Comparison of ENCODE assay signal across 8 cellular contexts in the genomic region with DNA sequence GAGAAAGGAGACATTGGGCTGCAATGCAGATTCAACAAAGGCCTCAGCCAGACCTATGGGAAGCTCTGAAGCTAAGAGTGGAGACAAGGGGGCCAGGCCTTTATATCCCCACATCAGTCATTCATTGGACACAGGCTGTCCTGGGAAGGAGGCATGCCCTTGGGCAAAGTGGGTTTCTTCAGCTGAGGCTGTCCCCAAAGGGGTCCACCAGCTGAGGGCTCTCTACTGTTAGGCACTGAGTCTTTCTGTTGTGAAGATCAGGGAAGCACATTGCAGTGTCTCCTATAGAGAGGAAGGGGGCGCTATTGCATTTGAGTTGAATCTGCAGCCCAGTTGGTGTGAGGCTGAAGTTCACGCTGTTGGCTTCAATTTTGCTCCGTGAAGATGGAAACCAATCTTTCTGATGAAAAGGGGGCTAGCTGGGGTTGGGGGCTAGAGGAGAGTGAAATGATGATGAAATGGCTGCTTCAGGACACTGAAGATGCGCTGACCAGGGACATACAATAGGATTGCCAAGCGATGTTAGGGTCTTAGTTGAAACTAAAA. TPM values are rescaled to one million over a fixed set of nuclear protein-coding genes. Genes with fewer than 3 reads are reported as not detected.
DNase-seq lines count a peak whose midpoint lies in the region; ATAC-seq and TF ChIP-seq lines count a peak whose summit lies in the region.

No MANE protein-coding gene starts in this region.

- H3K36me3 Mint-ChIP-seq in T-helper 17 cell (ENCODE audit: low read depth): no peaks in the 10 kb centered on the region
- H3K36me3 Mint-ChIP-seq in stimulated activated effector memory CD8-positive, alpha-beta T cell treated with anti-CD3 and anti-CD28 coated beads, Interleukin-12 subunit alpha, Interleukin-12 subunit beta, amount 100 ng/mL, for 72 hours: no peaks in the 10 kb centered on the region

- H3K4me2 ChIP-seq in mammary epithelial cell (ENCODE audit: insufficient read depth, low read depth, low read length): no peak overlapping the region

- H3K4me1 ChIP-seq in mammary epithelial cell (ENCODE audit: insufficient read depth, low read length): no peaks in the 10 kb centered on the region

- intact Hi-C loops in mammary epithelial cell (cut with micrococcal nuclease): loop anchor here (1.0 to 10.0 kb wide), 4 partner anchors 58 to 369 kb away; a partner anchor contains a TSS

- H3K9me3 Mint-ChIP-seq in stimulated activated effector memory CD8-positive, alpha-beta T cell treated with anti-CD3 and anti-CD28 coated beads, Interleukin-12 subunit alpha, Interleukin-12 subunit beta, amount 100 ng/mL, for 72 hours: no peaks in the 10 kb centered on the region

- H3K27me3 ChIP-seq in mammary epithelial cell (ENCODE audit: insufficient read depth, low read length) (no peaks in the 10 kb centered on the region), kidney epithelial cell (ENCODE audit: control insufficient read depth, insufficient read depth, low read length) (no peaks in the 10 kb centered on the region)

- dilution Hi-C loops in mammary epithelial cell (cut with HindIII; ENCODE audit: low sequenced_read_pairs): no loop called here

- H3K4me3 ChIP-seq in mammary epithelial cell (replicated peaks in 1 of 3; ENCODE audit: insufficient read depth in 1 of 3, low read depth in 2 of 3, low read length in 3 of 3) (no peak overlapping the region), kidney epithelial cell (ENCODE audit: low read depth, low read length) (no peak overlapping the region)

- peak overlapping the region; percentile 43 for H3K27ac Mint-ChIP-seq in T-helper 17 cell
- peak overlapping the region; percentile 21 for H3K27ac Mint-ChIP-seq in stimulated activated effector memory CD8-positive, alpha-beta T cell treated with anti-CD3 and anti-CD28 coated beads, Interleukin-12 subunit alpha, Interleukin-12 subunit beta, amount 100 ng/mL, for 72 hours

- CTCF ChIA-PET in mammary epithelial cell (lab: Charles Lee; ENCODE audit: low non-redundant PET): interaction anchor here (0.5 to 0.6 kb wide), 2 partner anchors 10 to 43 kb away, joined by 3 read pairs; no protein-coding TSS in a partner anchor

- H3K27ac ChIP-seq in mammary epithelial cell (ENCODE audit: insufficient read depth, low read depth, low read length): no peak overlapping the region

- H3K36me3 ChIP-seq in mammary epithelial cell (ENCODE audit: insufficient read depth, low read length): no peaks in the 10 kb centered on the region
- no peaks in the 10 kb centered on the region for H3K36me3 ChIP-seq in kidney epithelial cell (ENCODE audit: control insufficient read depth, insufficient read depth, low read length)

- WGBS in mammary epithelial cell (ENCODE audit: low coverage, missing lambda C conversion rate): 53% methylated on average over 5 of the region's 5 CpGs

- peak; percentile 80 for ATAC-seq in HG02610 (IDR thresholded peaks at IDR 0.05; ENCODE audit: unreplicated experiment)
- peak; percentile 95 for ATAC-seq in T-helper 17 cell
- ATAC-seq in stimulated activated effector memory CD8-positive, alpha-beta T cell treated with anti-CD3 and anti-CD28 coated beads, Interleukin-12 subunit alpha, Interleukin-12 subunit beta, amount 100 ng/mL, for 72 hours: peak; percentile 82

- TF ChIP-seq CTCF in mammary epithelial cell (conservative IDR thresholded peaks at IDR 0.05 in 1 of 2, IDR thresholded peaks at IDR 0.05 in 1 of 2; ENCODE audit: extremely low read depth in 1 of 2, insufficient read depth in 1 of 2, low read depth in 1 of 2, low read length in 2 of 2) (peak; percentile 61 to 78), kidney epithelial cell (IDR thresholded peaks at IDR 0.05; ENCODE audit: insufficient read depth, low read length, poor library complexity, severe bottlenecking) (peak; percentile 69)

- no peaks in the 10 kb centered on the region for H3K79me2 ChIP-seq in mammary epithelial cell (ENCODE audit: insufficient read depth, low read length)

- in situ Hi-C loops in mammary epithelial cell (cut with MboI; ENCODE audit: low sequenced_read_pairs in 2 of 2): loop anchor here in 1 of 2 donors (25.0 kb wide), 1 partner anchor 621 kb away; no protein-coding TSS in a partner anchor

- H4K20me1 ChIP-seq in mammary epithelial cell (ENCODE audit: insufficient read depth, low read length): no peaks in the 10 kb centered on the region

- H3K4me1 Mint-ChIP-seq in T-helper 17 cell: peaks cover 4% of the 10 kb centered on the region
- peaks cover 6% of the 10 kb centered on the region for H3K4me1 Mint-ChIP-seq in stimulated activated effector memory CD8-positive, alpha-beta T cell treated with anti-CD3 and anti-CD28 coated beads, Interleukin-12 subunit alpha, Interleukin-12 subunit beta, amount 100 ng/mL, for 72 hours

- no peak overlapping the region for H3K4me3 Mint-ChIP-seq in T-helper 17 cell
- H3K4me3 Mint-ChIP-seq in stimulated activated effector memory CD8-positive, alpha-beta T cell treated with anti-CD3 and anti-CD28 coated beads, Interleukin-12 subunit alpha, Interleukin-12 subunit beta, amount 100 ng/mL, for 72 hours: no peak overlapping the region

- no peaks in the 10 kb centered on the region for H3K9me3 ChIP-seq in T-helper 17 cell (ENCODE audit: control insufficient read depth, low read length, poor library complexity, severe bottlenecking)
- H3K9me3 ChIP-seq in mammary epithelial cell (replicated peaks; ENCODE audit: insufficient read depth, low read length): peaks cover 3% of the 10 kb centered on the region

- no TSS peak for BruUV-seq in mammary epithelial cell (replicated peaks; lab: Mats Ljungman, UMichigan)

- peak; percentile 7 for DNase-seq in stimulated activated CD4-positive, alpha-beta T cell treated with anti-CD3 and anti-CD28 coated beads, Interleukin-12 subunit alpha, Interleukin-12 subunit beta, amount 100 ng/mL, for 4 hours
- DNase-seq in stimulated activated CD4-positive, alpha-beta T cell treated with anti-CD3 and anti-CD28 coated beads, Interleukin-4, amount 100 ng/mL, for 1 hour: no peak
- peak; percentile 31 for DNase-seq in NCI-H146 treated with DMSO at 0.1 percent for 48 hours (lab: John Stamatoyannopoulos, UW; ENCODE audit: unreplicated experiment)
- DNase-seq in T-helper 17 cell: no peak
- peak; percentile 29 for DNase-seq in mammary epithelial cell
- peak; percentile 10 for DNase-seq in kidney epithelial cell (ENCODE audit: low read depth)
- peak; percentile 20 to 52 for DNase-seq in stimulated activated effector memory CD8-positive, alpha-beta T cell treated with anti-CD3 and anti-CD28 coated beads, Interleukin-12 subunit alpha, Interleukin-12 subunit beta, amount 100 ng/mL, for 72 hours (ENCODE audit: low spot score in 2 of 2)

- H3K27me3 Mint-ChIP-seq in T-helper 17 cell: no peaks in the 10 kb centered on the region

- no peak overlapping the region for H3K9ac ChIP-seq in mammary epithelial cell (ENCODE audit: insufficient read depth, low read length)

- H2AFZ ChIP-seq in mammary epithelial cell (ENCODE audit: low read depth, low read length): peak overlapping the region; percentile 78

RNA-seq across cellular contexts. Expression of a gene that starts 48.0 kb away (rescaled TPM):
- total RNA-seq in T-helper 17 cell (100 to 1,000 TPM; 153 to 157 TPM), mammary epithelial cell (100 to 1,000 TPM; 204 to 339 TPM), kidney epithelial cell (274 and 335 TPM in 2 replicates)
- 768 TPM for polyA plus RNA-seq in mammary epithelial cell
- 460 TPM for polyA minus RNA-seq in mammary epithelial cell

RNA-seq across cellular contexts. Expression of a gene that starts 49.0 kb away (rescaled TPM):
- total RNA-seq in T-helper 17 cell (10 to 100 TPM; 21.3 to 23.8 TPM), mammary epithelial cell (10 to 100 TPM; 20.9 to 27.3 TPM), kidney epithelial cell (14.5 and 27.4 TPM in 2 replicates)
- polyA plus RNA-seq in mammary epithelial cell: 12.4 TPM
- polyA minus RNA-seq in mammary epithelial cell: 20.9 TPM

RNA-seq across cellular contexts. Expression of a gene that starts 58.1 kb away (rescaled TPM):
- total RNA-seq in T-helper 17 cell: 10 to 100 TPM; 75.3 to 87.2 TPM
- total RNA-seq in mammary epithelial cell: 10 to 100 TPM; 34.0 to 67.7 TPM
- 48.2 TPM for polyA plus RNA-seq in mammary epithelial cell
- 16.1 TPM for polyA minus RNA-seq in mammary epithelial cell
- total RNA-seq in kidney epithelial cell: 30.1 and 35.2 TPM in 2 replicates

Comparison
In these comparisons a context has a peak if more than half of its experiments do, and no peak if none do; other contexts are left out.
1. DNase-seq: peak in stimulated activated CD4-positive, alpha-beta T cell treated with anti-CD3 and anti-CD28 coated beads, Interleukin-12 subunit alpha, Interleukin-12 subunit beta, amount 100 ng/mL, for 4 hours (single experiment), NCI-H146 treated with DMSO at 0.1 percent for 48 hours (single experiment), mammary epithelial cell (single experiment), kidney epithelial cell (single experiment) and stimulated activated effector memory CD8-positive, alpha-beta T cell treated with anti-CD3 and anti-CD28 coated beads, Interleukin-12 subunit alpha, Interleukin-12 subunit beta, amount 100 ng/mL, for 72 hours (2 of 2); none in stimulated activated CD4-positive, alpha-beta T cell treated with anti-CD3 and anti-CD28 coated beads, Interleukin-4, amount 100 ng/mL, for 1 hour (single experiment) and T-helper 17 cell (0 of 3).
2. Peak in every context shown above with its lines, with median percentiles within 50 percentile points of each other: ATAC-seq.